1 cellular context compared by ENCODE assay signal in genomic region chr2:98775146-98775988, GRCh38.
TF ChIP-seq lines count a peak whose summit lies in the region.

No MANE protein-coding gene starts in this region.

TF ChIP-seq in HepG2, 621 proteins besides CTCF, POLR2A, EP300 and RAD21:
- TF ChIP-seq ZNF333 (CRISPR knock-in tag; IDR thresholded peaks at IDR 0.05; ENCODE audit: borderline replicate concordance) (no peak), IRF2 (CRISPR knock-in tag; IDR thresholded peaks at IDR 0.05) (no peak), CHCHD3 (CRISPR knock-in tag; IDR thresholded peaks at IDR 0.05) (0 out of 2 replicates have a peak, but pooled peaks have one; percentile 40)
